ENCODE assay signal across 1 cellular context in genomic region chr1:9191216-9191615, GRCh38.
TF ChIP-seq lines count a peak whose summit lies in the region.

No MANE protein-coding gene starts in this region.

TF ChIP-seq in IMR-90, 13 proteins besides CTCF, POLR2A, EP300 and RAD21 (continued from another document):
- no peak for TF ChIP-seq MAZ (IDR thresholded peaks at IDR 0.05; ENCODE audit: borderline replicate concordance, low read depth, low read length)
- TF ChIP-seq MXI1 (IDR thresholded peaks at IDR 0.05; ENCODE audit: borderline replicate concordance, low read depth, low read length) = no peak
- TF ChIP-seq USF2 (IDR thresholded peaks at IDR 0.05; ENCODE audit: low read depth, low read length) = no peak
- TF ChIP-seq RFX5 (IDR thresholded peaks at IDR 0.05; ENCODE audit: low read depth, low read length) = no peak
TF ChIP-seq in IMR-90: peak in this region for 0.
